ENCODE assay signal across 8 cellular contexts in genomic region chr16:19907161-19907992, GRCh38. TPM values are rescaled to one million over a fixed set of nuclear protein-coding genes. Genes with fewer than 3 reads are reported as not detected.
A peak's percentile ranks its signal among the peaks of the same experiment; 100 is the strongest.
DNase-seq lines count a peak whose midpoint lies in the region; ATAC-seq, FAIRE-seq and TF ChIP-seq lines count a peak whose summit lies in the region.

No MANE protein-coding gene starts in this region.

- H3K4me3 Mint-ChIP-seq in activated T-helper 1 cell treated with anti-CD3 and anti-CD28 coated beads, Interleukin-12 subunit alpha, Interleukin-12 subunit beta, Interleukin-2, Interleukin-4 antibody, amounts not matched to agents 30 ng/mL and 10 ng/mL and 1 ng/mL, durations not matched to agents 14 hours and 24 hours and 36 hours: peak overlapping the region; percentile 39

- H3K4me1 ChIP-seq in thoracic aorta (ENCODE audit: control insufficient read depth in 1 of 2, low read depth in 2 of 2): peaks cover 0 to 3% of the 10 kb centered on the region in 2 donors

- H3K4me1 Mint-ChIP-seq in activated T-helper 1 cell treated with anti-CD3 and anti-CD28 coated beads, Interleukin-12 subunit alpha, Interleukin-12 subunit beta, Interleukin-2, Interleukin-4 antibody, amounts not matched to agents 30 ng/mL and 10 ng/mL and 1 ng/mL, durations not matched to agents 14 hours and 24 hours and 36 hours (ENCODE audit: low read depth): peaks cover 13% of the 10 kb centered on the region

- peak; percentile 99 for TF ChIP-seq CTCF in fibroblast of pulmonary artery (IDR thresholded peaks at IDR 0.05; ENCODE audit: low read length, missing control alignments)
- TF ChIP-seq CTCF in thoracic aorta (IDR thresholded peaks at IDR 0.05): peak; percentile 89

- no peak overlapping the region for H3K27ac ChIP-seq in thoracic aorta

- H3K4me3 ChIP-seq in fibroblast of pulmonary artery (replicated peaks; ENCODE audit: low read depth, low read length): no peak overlapping the region
- H3K4me3 ChIP-seq in thoracic aorta: peak overlapping the region; percentile 20

- intact Hi-C loops in Right ventricle myocardium inferior (cut with DNase I) (loop anchor here (5.0 kb wide), 1 partner anchor 395 kb away; no protein-coding TSS in a partner anchor), cardiac septum (cut with DNase I) (loop anchor here (2.0 kb wide), 1 partner anchor 475 kb away; no protein-coding TSS in a partner anchor)
- intact Hi-C loops in activated T-helper 1 cell treated with anti-CD3 and anti-CD28 coated beads, Interleukin-12 subunit alpha, Interleukin-12 subunit beta, Interleukin-2, Interleukin-4 antibody, amounts not matched to agents 30 ng/mL and 10 ng/mL and 1 ng/mL, durations not matched to agents 14 hours and 24 hours and 36 hours (cut with micrococcal nuclease): loop anchor here (1.0 kb wide), 1 partner anchor 478 kb away; no protein-coding TSS in a partner anchor

- DNase-seq in Right ventricle myocardium inferior (ENCODE audit: missing footprints) (peak; percentile 83), cardiac septum (ENCODE audit: low spot score) (no peak), HuH-7 (ENCODE audit: low spot score) (peak; percentile 79), RCC 7860 (ENCODE audit: low spot score) (peak; percentile 44), fibroblast of pulmonary artery (ENCODE audit: low read depth) (peak; percentile 79), nucleus accumbens (lab: John Stamatoyannopoulos, UW) (peak in 48 of 56 donors; percentile 2 to 76 (median 27)), thoracic aorta (ENCODE audit: low spot score) (no peak)
- peak; percentile 54 for DNase-seq in activated T-helper 1 cell treated with anti-CD3 and anti-CD28 coated beads, Interleukin-12 subunit alpha, Interleukin-12 subunit beta, Interleukin-2, Interleukin-4 antibody, amounts not matched to agents 30 ng/mL and 10 ng/mL and 1 ng/mL, durations not matched to agents 14 hours and 24 hours and 36 hours (ENCODE audit: low spot score)

- no peak overlapping the region for H3K27ac Mint-ChIP-seq in activated T-helper 1 cell treated with anti-CD3 and anti-CD28 coated beads, Interleukin-12 subunit alpha, Interleukin-12 subunit beta, Interleukin-2, Interleukin-4 antibody, amounts not matched to agents 30 ng/mL and 10 ng/mL and 1 ng/mL, durations not matched to agents 14 hours and 24 hours and 36 hours

- no peak for FAIRE-seq in RCC 7860 (lab: Jason Lieb, UNC)

- no peaks in the 10 kb centered on the region for H3K27me3 ChIP-seq in thoracic aorta (replicated peaks; ENCODE audit: insufficient read depth)

- H3K27me3 Mint-ChIP-seq in activated T-helper 1 cell treated with anti-CD3 and anti-CD28 coated beads, Interleukin-12 subunit alpha, Interleukin-12 subunit beta, Interleukin-2, Interleukin-4 antibody, amounts not matched to agents 30 ng/mL and 10 ng/mL and 1 ng/mL, durations not matched to agents 14 hours and 24 hours and 36 hours (ENCODE audit: insufficient read depth): peaks cover 3% of the 10 kb centered on the region

- H3K36me3 Mint-ChIP-seq in activated T-helper 1 cell treated with anti-CD3 and anti-CD28 coated beads, Interleukin-12 subunit alpha, Interleukin-12 subunit beta, Interleukin-2, Interleukin-4 antibody, amounts not matched to agents 30 ng/mL and 10 ng/mL and 1 ng/mL, durations not matched to agents 14 hours and 24 hours and 36 hours (ENCODE audit: low read depth): no peaks in the 10 kb centered on the region

- no peaks in the 10 kb centered on the region for H3K9me3 ChIP-seq in thoracic aorta

- no peaks in the 10 kb centered on the region for H3K36me3 ChIP-seq in thoracic aorta

- no peaks in the 10 kb centered on the region for H3K9me3 Mint-ChIP-seq in activated T-helper 1 cell treated with anti-CD3 and anti-CD28 coated beads, Interleukin-12 subunit alpha, Interleukin-12 subunit beta, Interleukin-2, Interleukin-4 antibody, amounts not matched to agents 30 ng/mL and 10 ng/mL and 1 ng/mL, durations not matched to agents 14 hours and 24 hours and 36 hours

- ATAC-seq in Right ventricle myocardium inferior (peak; percentile 89), thoracic aorta (ENCODE audit: insufficient number of reproducible peaks, low FRiP score, low read depth) (no peak)

RNA-seq across cellular contexts. Expression of gene GPRC5B, which starts 22.7 kb away (rescaled TPM):
- total RNA-seq in Right ventricle myocardium inferior: 90.0 TPM
- 54.1 TPM for total RNA-seq in cardiac septum
- total RNA-seq in activated T-helper 1 cell treated with anti-CD3 and anti-CD28 coated beads, Interleukin-12 subunit alpha, Interleukin-12 subunit beta, Interleukin-2, Interleukin-4 antibody, amounts not matched to agents 30 ng/mL and 10 ng/mL and 1 ng/mL, durations not matched to agents 14 hours and 24 hours and 36 hours: not detected in 2 replicates
- 10 to 100 TPM in 1 of 2 donors, 1 to 10 TPM in 1; 9.6 to 16.1 TPM for total RNA-seq in thoracic aorta

Comparison
In these comparisons a context has a peak if more than half of its experiments do, and no peak if none do; other contexts are left out.
1. DNase-seq: peak in Right ventricle myocardium inferior (single experiment), HuH-7 (single experiment), RCC 7860 (single experiment), activated T-helper 1 cell treated with anti-CD3 and anti-CD28 coated beads, Interleukin-12 subunit alpha, Interleukin-12 subunit beta, Interleukin-2, Interleukin-4 antibody, amounts not matched to agents 30 ng/mL and 10 ng/mL and 1 ng/mL, durations not matched to agents 14 hours and 24 hours and 36 hours (single experiment), fibroblast of pulmonary artery (single experiment) and nucleus accumbens (48 of 56); none in cardiac septum (single experiment) and thoracic aorta (single experiment).
2. RNA of gene GPRC5B, which starts 22.7 kb away (total RNA-seq): 90.0 TPM in Right ventricle myocardium inferior (single experiment), 54.1 TPM in cardiac septum (single experiment) and 9.6 to 16.1 TPM in thoracic aorta; not detected in activated T-helper 1 cell treated with anti-CD3 and anti-CD28 coated beads, Interleukin-12 subunit alpha, Interleukin-12 subunit beta, Interleukin-2, Interleukin-4 antibody, amounts not matched to agents 30 ng/mL and 10 ng/mL and 1 ng/mL, durations not matched to agents 14 hours and 24 hours and 36 hours; every median in the first group is over 10 times any median in the second.